Comparison of ENCODE assay signal across 9 cellular contexts in the genomic region with DNA sequence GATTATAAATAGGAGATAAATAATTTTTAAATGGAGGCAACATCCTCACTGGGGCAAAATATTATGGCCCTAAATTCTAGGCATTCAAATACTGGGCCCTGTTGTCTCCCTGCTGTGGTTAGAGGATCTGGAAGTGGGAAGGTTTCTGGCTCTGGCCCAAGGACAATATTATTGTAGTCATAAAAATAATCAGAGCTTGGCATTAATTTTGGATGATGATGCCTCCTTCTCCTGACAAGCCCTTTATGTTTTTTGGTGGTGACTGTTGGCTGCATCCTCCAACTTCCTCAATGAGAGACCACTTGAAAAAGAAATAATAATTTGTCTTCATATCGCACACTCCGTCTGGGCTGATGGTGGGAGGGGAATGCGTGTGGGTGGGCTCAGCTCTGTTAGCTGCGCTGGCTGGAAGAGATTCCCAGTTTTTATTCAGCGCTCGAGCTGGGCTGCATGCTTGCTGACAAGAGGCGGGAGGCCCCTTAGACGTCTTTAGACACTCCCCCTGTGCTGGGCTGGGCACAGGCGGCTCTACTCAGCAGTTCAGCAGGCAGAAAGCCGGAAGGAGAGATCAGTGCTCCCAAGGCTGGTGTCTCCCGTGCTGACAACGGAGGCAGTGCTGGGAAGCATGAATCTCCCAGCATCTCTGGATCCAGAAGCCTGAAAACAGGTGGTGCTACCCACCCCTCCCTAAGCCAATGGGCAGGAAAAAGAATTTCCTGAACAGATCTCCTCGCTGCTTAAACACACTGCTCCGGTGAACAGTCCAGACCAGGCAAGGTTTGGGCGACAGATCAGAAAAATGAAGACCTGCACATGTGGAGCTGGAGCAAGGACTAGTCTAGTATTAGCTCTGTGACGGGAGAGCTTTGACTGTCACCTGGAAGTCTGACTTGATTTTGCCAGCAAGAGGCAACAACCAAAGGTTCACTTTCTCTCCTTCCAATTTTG.
DNase-seq lines count a peak whose midpoint lies in the region; ATAC-seq, FAIRE-seq and TF ChIP-seq lines count a peak whose summit lies in the region.
"Had no signal": no experiment of that assay in that cellular context is flagged by ENCODE, and none has a peak within 500 bp of the region (broad histone marks: within the 10 kb centered on the region; RNA-seq: fewer than 3 reads in every experiment).

No MANE protein-coding gene starts in this region.

- no peak overlapping the region for H3K4me3 ChIP-seq in A673 (ENCODE audit: low read depth, low read length, poor library complexity, severe bottlenecking)
- no peak overlapping the region for H3K4me3 ChIP-seq in body of pancreas
- peak overlapping the region in 1 of 2 donors; percentile 33 for H3K4me3 ChIP-seq in kidney (ENCODE audit: low read length in 2 of 2)
- no peak overlapping the region for H3K4me3 ChIP-seq in testis
- no peak overlapping the region for H3K4me3 ChIP-seq in CD8-positive, alpha-beta T cell (ENCODE audit: low read depth, low read length)

- DNase-seq in A673 (ENCODE audit: low spot score) (peak; percentile 68), NCI-H128 (lab: John Stamatoyannopoulos, UW; ENCODE audit: unreplicated experiment) (peak; percentile 34), body of pancreas (peak in 1 of 4 donors; percentile 26), kidney (peak; percentile 88), testis (peak; percentile 68), SIG-M5 treated with dmso at 0.1 percent for 504 hours (lab: John Stamatoyannopoulos, UW; ENCODE audit: unreplicated experiment) (no peak), NOMO-1 treated with dmso at 0.1 percent for 144 hours (lab: John Stamatoyannopoulos, UW; ENCODE audit: unreplicated experiment) (no peak)
- DNase-seq in CD8-positive, alpha-beta T cell = no peak

- peaks cover 48% of the 10 kb centered on the region for H3K27me3 Mint-ChIP-seq in CD8-positive, alpha-beta T cell (ENCODE audit: low read depth)

- H3K9me3 ChIP-seq in A673 (ENCODE audit: low read depth, low read length, poor library complexity, severe bottlenecking) (no peaks in the 10 kb centered on the region), body of pancreas (no peaks in the 10 kb centered on the region), kidney (ENCODE audit: control insufficient read depth in 1 of 2, low read length in 2 of 2) (no peaks in the 10 kb centered on the region), testis (no peaks in the 10 kb centered on the region)
- no peaks in the 10 kb centered on the region for H3K9me3 ChIP-seq in CD8-positive, alpha-beta T cell (ENCODE audit: low read length)

- H3K27me3 ChIP-seq in A673 (replicated peaks; ENCODE audit: insufficient read depth, low read depth, low read length, poor library complexity) = peaks cover 30% of the 10 kb centered on the region
- H3K27me3 ChIP-seq in body of pancreas = no peaks in the 10 kb centered on the region
- no peaks in the 10 kb centered on the region for H3K27me3 ChIP-seq in testis
- H3K27me3 ChIP-seq in CD8-positive, alpha-beta T cell (ENCODE audit: insufficient read depth, low read length) = no peaks in the 10 kb centered on the region

- TF ChIP-seq POLR2A in body of pancreas (IDR thresholded peaks at IDR 0.05) (no peak), testis (IDR thresholded peaks at IDR 0.05) (no peak)

- no peaks in the 10 kb centered on the region for H3K9me3 Mint-ChIP-seq in CD8-positive, alpha-beta T cell

- peak; percentile 21 for ATAC-seq in body of pancreas
- ATAC-seq in CD8-positive, alpha-beta T cell = no peak

- 18 to 26% methylated on average over 12 to 16 of the region's 16 CpGs for WGBS in body of pancreas, 2 donors
- WGBS in testis, 2 donors = 13 to 14% methylated on average over 10 to 16 of the region's 16 CpGs

- H3K36me3 Mint-ChIP-seq in CD8-positive, alpha-beta T cell = no peaks in the 10 kb centered on the region

- CTCF ChIA-PET in A673 (lab: Charles Lee) = interaction anchor here (0.8 kb wide), 1 partner anchor 52 kb away, joined by 3 read pairs; no protein-coding TSS in a partner anchor
- CTCF ChIA-PET in CD8-positive, alpha-beta T cell (lab: Charles Lee) = interaction anchor here (1.3 kb wide), 1 partner anchor 12 kb away, joined by 3 read pairs; no protein-coding TSS in a partner anchor

- H3K4me1 Mint-ChIP-seq in CD8-positive, alpha-beta T cell (ENCODE audit: low read depth) = peaks cover 6% of the 10 kb centered on the region
- H3K4me1 Mint-ChIP-seq: B cell had no signal

- no peak overlapping the region for H3K9ac ChIP-seq in kidney (ENCODE audit: low read length in 2 of 2)

- H3K4me1 ChIP-seq in A673 (ENCODE audit: insufficient read depth, low read length, poor library complexity, severe bottlenecking) (peaks cover 5% of the 10 kb centered on the region), body of pancreas (no peaks in the 10 kb centered on the region), kidney (ENCODE audit: control insufficient read depth in 1 of 2, insufficient read depth in 1 of 2, low read depth in 1 of 2, low read length in 2 of 2) (peaks cover 0 to 2% of the 10 kb centered on the region in 2 donors), testis (peaks cover 15% of the 10 kb centered on the region)
- H3K4me1 ChIP-seq in CD8-positive, alpha-beta T cell (ENCODE audit: insufficient read depth, low read length) = no peaks in the 10 kb centered on the region

- no peak overlapping the region for H3K27ac Mint-ChIP-seq in CD8-positive, alpha-beta T cell
- H3K27ac Mint-ChIP-seq: B cell had no signal

- TF ChIP-seq CTCF in A673 (conservative IDR thresholded peaks at IDR 0.05; ENCODE audit: low read depth, low read length) (no peak), body of pancreas (IDR thresholded peaks at IDR 0.05) (no peak), kidney (IDR thresholded peaks at IDR 0.05; ENCODE audit: borderline replicate concordance, extremely low read depth, insufficient read depth) (no peak), testis (IDR thresholded peaks at IDR 0.05) (no peak)
- no peak for TF ChIP-seq CTCF in CD8-positive, alpha-beta T cell (IDR thresholded peaks at IDR 0.05)

- intact Hi-C loops in A673 (cut with micrococcal nuclease; ENCODE audit: unreplicated experiment) (no loop called here), body of pancreas (cut with DNase I) (no loop called here), kidney (cut with DNase I) (no loop called here), testis (cut with DNase I; ENCODE audit: low total_unique reads) (no loop called here)
- intact Hi-C loops in CD8-positive, alpha-beta T cell (cut with DNase I, micrococcal nuclease) = no loop called here

- FAIRE-seq in kidney (lab: Jason Lieb, UNC) = no peak

- POLR2A ChIA-PET in A673 (lab: Charles Lee; ENCODE audit: low non-redundant PET) = no interaction called here
- POLR2A ChIA-PET in CD8-positive, alpha-beta T cell (lab: Charles Lee) = no interaction called here

- no peak overlapping the region for H3K4me3 Mint-ChIP-seq in CD8-positive, alpha-beta T cell
- H3K4me3 Mint-ChIP-seq: B cell had no signal

- H3K27ac ChIP-seq in A673 (ENCODE audit: low read depth, low read length, poor library complexity, severe bottlenecking) (no peak overlapping the region), body of pancreas (no peak overlapping the region), kidney (ENCODE audit: low read depth in 2 of 2, low read length in 2 of 2) (no peak overlapping the region), testis (no peak overlapping the region)
- H3K27ac ChIP-seq in CD8-positive, alpha-beta T cell (ENCODE audit: low read depth, low read length) = no peak overlapping the region

- H3K36me3 ChIP-seq in A673 (ENCODE audit: insufficient read depth, low read length, poor library complexity, severe bottlenecking) (no peaks in the 10 kb centered on the region), body of pancreas (replicated peaks in 1 of 2; ENCODE audit: insufficient read depth in 1 of 2, low read depth in 2 of 2) (no peaks in the 10 kb centered on the region), kidney (ENCODE audit: control insufficient read depth in 1 of 2, insufficient read depth in 2 of 2, low read length in 2 of 2) (no peaks in the 10 kb centered on the region), testis (ENCODE audit: low read depth, missing control alignments) (no peaks in the 10 kb centered on the region)
- no peaks in the 10 kb centered on the region for H3K36me3 ChIP-seq in CD8-positive, alpha-beta T cell (ENCODE audit: insufficient read depth, low read length)

- BruUV-seq in A673 (replicated peaks; lab: Mats Ljungman, UMichigan) = no TSS peak

Comparison
In these comparisons a context has a peak if more than half of its experiments do, and no peak if none do; other contexts are left out.
1. DNase-seq: peak in A673 (single experiment), NCI-H128 (single experiment), kidney (single experiment) and testis (single experiment); none in CD8-positive, alpha-beta T cell (0 of 7), SIG-M5 treated with dmso at 0.1 percent for 504 hours (single experiment) and NOMO-1 treated with dmso at 0.1 percent for 144 hours (single experiment).